In the genomic region with DNA sequence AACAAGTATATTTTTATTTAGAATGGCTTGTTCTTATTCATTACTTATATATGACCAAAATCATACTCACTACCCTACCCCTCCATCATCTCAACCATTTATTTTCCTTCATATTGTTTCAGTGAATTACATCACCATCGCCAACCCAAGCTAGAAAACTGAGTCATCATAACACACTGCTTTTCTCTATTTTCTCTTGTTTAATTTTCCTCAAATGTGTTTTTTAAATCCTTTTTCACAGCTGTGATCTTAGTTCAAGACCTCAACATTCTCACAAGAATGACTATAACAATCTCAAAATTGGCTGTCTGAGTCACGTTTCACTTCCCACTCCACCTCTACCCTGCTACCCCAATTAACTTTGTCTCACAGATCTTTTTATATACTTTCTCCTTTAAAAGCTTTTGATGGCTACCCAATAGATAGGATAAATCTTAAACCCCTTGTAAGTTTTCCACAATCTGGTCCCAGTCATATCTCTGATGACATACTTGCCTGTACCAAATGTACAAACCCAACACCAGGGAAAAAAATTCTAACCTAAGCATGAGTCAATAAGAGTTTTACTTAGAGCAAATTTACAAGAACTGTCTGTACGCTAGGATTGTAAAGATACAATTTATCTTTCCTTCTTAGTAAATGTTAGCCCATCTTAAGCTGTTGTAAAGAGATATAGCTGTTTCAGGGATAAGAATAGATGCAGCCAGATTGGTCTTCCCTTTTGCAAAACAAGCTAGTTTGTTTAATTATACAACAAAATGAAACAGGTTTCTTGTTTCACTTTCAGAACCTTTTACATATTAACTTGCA, we compare ENCODE assay signal across 12 cellular contexts.
DNase-seq lines count a peak whose midpoint lies in the region; ATAC-seq and TF ChIP-seq lines count a peak whose summit lies in the region.
"Had no signal": no experiment of that assay in that cellular context is flagged by ENCODE, and none has a peak within 500 bp of the region (broad histone marks: within the 10 kb centered on the region; RNA-seq: fewer than 3 reads in every experiment).

No MANE protein-coding gene starts in this region.

- no peak for TF ChIP-seq CTCF in VCaP (conservative IDR thresholded peaks at IDR 0.05)

- DNase-seq in activated CD8-positive, alpha-beta memory T cell treated with anti-CD3 and anti-CD28 coated beads, Interleukin-2, amount 50 U/mL, for 4 hours: no peak
- DNase-seq in SIG-M5 treated with dmso at 0.1 percent for 504 hours (lab: John Stamatoyannopoulos, UW; ENCODE audit: unreplicated experiment): no peak
- no peak for DNase-seq in T-helper 1 cell
- no peak for DNase-seq in stimulated activated CD4-positive, alpha-beta T cell treated with anti-CD3 and anti-CD28 coated beads, Interleukin-2, amount 100 ng/mL, for 48 hours
- DNase-seq: CD4-positive, alpha-beta memory T cell; NCI-H1092 treated with DMSO at 0.1 percent for 48 hours had no signal

- H3K27ac ChIP-seq in VCaP: peak overlapping the region; percentile 82
- H3K27ac ChIP-seq: neutrophil, SK-N-MC had no signal

- ATAC-seq in GM18505 (IDR thresholded peaks at IDR 0.05; ENCODE audit: unreplicated experiment): peak; percentile 91
- ATAC-seq in GM19468 (IDR thresholded peaks at IDR 0.05; ENCODE audit: extremely low read depth, unreplicated experiment): peak; percentile 66
- peak; percentile 79 for ATAC-seq in HG03045 (IDR thresholded peaks at IDR 0.05; ENCODE audit: unreplicated experiment)

- no peak for TF ChIP-seq POLR2A in GM18505 (IDR thresholded peaks at IDR 0.05; ENCODE audit: borderline replicate concordance, extremely low read depth, insufficient read depth, insufficient read length)
